Comparison of ENCODE assay signal across 13 cellular contexts in genomic region chr14:74402264-74403251, GRCh38. TPM values are rescaled to one million over a fixed set of nuclear protein-coding genes. Genes with fewer than 3 reads are reported as not detected.
DNase-seq lines count a peak whose midpoint lies in the region; ATAC-seq and TF ChIP-seq lines count a peak whose summit lies in the region.
"Had no signal": no experiment of that assay in that cellular context is flagged by ENCODE, and none has a peak within 500 bp of the region (broad histone marks: within the 10 kb centered on the region; RNA-seq: fewer than 3 reads in every experiment).

No MANE protein-coding gene starts in this region.

- no peak overlapping the region for H2AK9ac ChIP-seq in IMR-90 (replicated peaks; ENCODE audit: low read depth, low read length, poor library complexity)

- H3K4me2 ChIP-seq in IMR-90 (ENCODE audit: low read depth, low read length): no peak overlapping the region
- H3K4me2 ChIP-seq in neuronal stem cell (ENCODE audit: insufficient read depth, low read length, poor library complexity, severe bottlenecking): no peak overlapping the region

- no peaks in the 10 kb centered on the region for H3K36me3 Mint-ChIP-seq in activated CD4-positive, alpha-beta T cell treated with anti-CD3 and anti-CD28 coated beads, Interleukin-2, amount 10 ng/mL, durations not matched to agents 7 days and 5 days (ENCODE audit: low read depth)
- H3K36me3 Mint-ChIP-seq in activated T-helper 17 cell treated with anti-CD3 and anti-CD28 coated beads, Interleukin-2, amount 50 U/mL, for 72 hours (ENCODE audit: low read depth): no peaks in the 10 kb centered on the region

- H3K9me3 ChIP-seq in IMR-90 (ENCODE audit: control insufficient read depth, insufficient read depth, low read length): no peaks in the 10 kb centered on the region
- H3K9me3 ChIP-seq in neuronal stem cell (replicated peaks in 1 of 2; ENCODE audit: control insufficient read depth in 2 of 2, insufficient read depth in 1 of 2, low read depth in 1 of 2, low read length in 2 of 2): no peaks in the 10 kb centered on the region

- H3K4me3 ChIP-seq in IMR-90 (ENCODE audit: insufficient read depth, low read depth, low read length) (no peak overlapping the region), neuronal stem cell (ENCODE audit: low read length in 2 of 2) (no peak overlapping the region), coronary artery (no peak overlapping the region)
- H3K4me3 ChIP-seq: hepatocyte had no signal

- H3K23ac ChIP-seq in IMR-90 (ENCODE audit: low read depth, low read length) (no peak overlapping the region), neuronal stem cell (ENCODE audit: low read depth, low read length, poor library complexity) (no peak overlapping the region)

- intact Hi-C loops in IMR-90 (cut with micrococcal nuclease): no loop called here

- TF ChIP-seq RAD21 in IMR-90 (IDR thresholded peaks at IDR 0.05; ENCODE audit: low read length): no peak

- no peak overlapping the region for H4K8ac ChIP-seq in IMR-90 (ENCODE audit: low read depth in 2 of 2, low read length in 2 of 2)
- no peak overlapping the region for H4K8ac ChIP-seq in neuronal stem cell (ENCODE audit: low read depth, low read length)

- H3K4me1 Mint-ChIP-seq in activated CD4-positive, alpha-beta T cell treated with anti-CD3 and anti-CD28 coated beads, Interleukin-2, amount 10 ng/mL, durations not matched to agents 7 days and 5 days: peaks cover 30% of the 10 kb centered on the region
- peaks cover 3% of the 10 kb centered on the region for H3K4me1 Mint-ChIP-seq in activated T-helper 17 cell treated with anti-CD3 and anti-CD28 coated beads, Interleukin-2, amount 50 U/mL, for 72 hours

- no peak overlapping the region for H2AK5ac ChIP-seq in IMR-90 (ENCODE audit: low read depth, low read length)
- peak overlapping the region; percentile 96 for H2AK5ac ChIP-seq in neuronal stem cell (ENCODE audit: low read depth, low read length)

- H3K4me1 ChIP-seq in IMR-90 (ENCODE audit: control insufficient read depth, insufficient read depth, low read length): peaks cover 4% of the 10 kb centered on the region
- peaks cover 13 to 26% of the 10 kb centered on the region in 2 donors for H3K4me1 ChIP-seq in neuronal stem cell (ENCODE audit: control insufficient read depth in 2 of 2, insufficient read depth in 1 of 2, low read depth in 1 of 2, low read length in 2 of 2)

- H3K56ac ChIP-seq in IMR-90 (ENCODE audit: extremely low read depth, insufficient read depth, low read length): no peak overlapping the region

- no peaks in the 10 kb centered on the region for H4K20me1 ChIP-seq in IMR-90 (ENCODE audit: insufficient read depth, low read length)

- no CpG with 5 or more reads among the region's 13 CpGs for WGBS in IMR-90 (ENCODE audit: extremely low coverage in 2 of 2, insufficient read length in 1 of 2), 2 experiments
- WGBS in neuronal stem cell (ENCODE audit: extremely low coverage in 2 of 2, insufficient read length in 2 of 2, insufficient replicate concordance in 1 of 2), 2 donors: no CpG with 5 or more reads among the region's 13 CpGs

- BruUV-seq in IMR-90 (replicated peaks; lab: Mats Ljungman, UMichigan): no TSS peak

- peaks cover 74% of the 10 kb centered on the region for H3K27me3 ChIP-seq in IMR-90 (ENCODE audit: control insufficient read depth, insufficient read depth, low read length)
- H3K27me3 ChIP-seq in neuronal stem cell (ENCODE audit: control insufficient read depth in 3 of 3, insufficient read depth in 3 of 3, low read depth in 1 of 3, low read length in 3 of 3): peaks cover 0 to 52% (median 0%) of the 10 kb centered on the region in 3 experiments

- H4K5ac ChIP-seq in IMR-90 (ENCODE audit: low read depth, low read length): no peak overlapping the region

- no peak for ATAC-seq in IMR-90 (ENCODE audit: low read depth)
- ATAC-seq in activated T-helper 17 cell treated with anti-CD3 and anti-CD28 coated beads, Interleukin-2, amount 50 U/mL, for 72 hours (replicated peaks): no peak

- H3K4ac ChIP-seq in IMR-90 (ENCODE audit: low read depth, low read length): no peak overlapping the region
- H3K4ac ChIP-seq in neuronal stem cell (ENCODE audit: low read length): peak overlapping the region; percentile 46

- H3K14ac ChIP-seq in IMR-90 (replicated peaks; ENCODE audit: low read depth, low read length) (no peak overlapping the region), neuronal stem cell (ENCODE audit: low read length) (no peak overlapping the region)

- H3K9me3 Mint-ChIP-seq in activated CD4-positive, alpha-beta T cell treated with anti-CD3 and anti-CD28 coated beads, Interleukin-2, amount 10 ng/mL, durations not matched to agents 7 days and 5 days: no peaks in the 10 kb centered on the region
- H3K9me3 Mint-ChIP-seq in activated T-helper 17 cell treated with anti-CD3 and anti-CD28 coated beads, Interleukin-2, amount 50 U/mL, for 72 hours: no peaks in the 10 kb centered on the region

- peak overlapping the region; percentile 49 for H3K4me3 Mint-ChIP-seq in activated CD4-positive, alpha-beta T cell treated with anti-CD3 and anti-CD28 coated beads, Interleukin-2, amount 10 ng/mL, durations not matched to agents 7 days and 5 days
- H3K4me3 Mint-ChIP-seq in activated T-helper 17 cell treated with anti-CD3 and anti-CD28 coated beads, Interleukin-2, amount 50 U/mL, for 72 hours: peak overlapping the region; percentile 66

- in situ Hi-C loops in IMR-90 (cut with MboI; ENCODE audit: low sequenced_read_pairs): no loop called here

- H4K91ac ChIP-seq in IMR-90 (ENCODE audit: insufficient read depth, low read depth, low read length) (no peak overlapping the region), neuronal stem cell (ENCODE audit: low read depth, low read length, poor library complexity) (no peak overlapping the region)

- H2BK12ac ChIP-seq in neuronal stem cell (ENCODE audit: low read length): peak overlapping the region; percentile 87

- peak overlapping the region; percentile 76 for H2AFZ ChIP-seq in IMR-90 (replicated peaks; ENCODE audit: low read length, poor library complexity)
- H2AFZ ChIP-seq in neuronal stem cell (ENCODE audit: low read length): peak overlapping the region; percentile 92
- H2AFZ ChIP-seq: hepatocyte had no signal

- dilution Hi-C loops in IMR-90 (cut with HindIII; ENCODE audit: low sequenced_read_pairs, unreplicated experiment): no loop called here

- POLR2A ChIA-PET in activated CD4-positive, alpha-beta T cell treated with anti-CD3 and anti-CD28 coated beads, Interleukin-2, amount 10 ng/mL, durations not matched to agents 7 days and 5 days (lab: Charles Lee): no interaction called here
- POLR2A ChIA-PET in IMR-90 (lab: Charles Lee; ENCODE audit: unreplicated experiment): interaction anchor here (0.7 kb wide), 1 partner anchor 12 kb away, joined by 3 read pairs; no protein-coding TSS in a partner anchor

- no peak for DNase-seq in activated CD4-positive, alpha-beta T cell treated with anti-CD3 and anti-CD28 coated beads, Interleukin-2, amount 10 ng/mL, durations not matched to agents 7 days and 5 days
- no peak for DNase-seq in activated CD4-positive, alpha-beta T cell treated with anti-CD3 and anti-CD28 coated beads, Interleukin-2, amount 50 U/mL, for 1 hour
- DNase-seq in IMR-90: no peak
- DNase-seq in neuronal stem cell (ENCODE audit: low spot score): no peak
- no peak for DNase-seq in central memory CD4-positive, alpha-beta T cell
- no peak for DNase-seq in NCI-H128 (lab: John Stamatoyannopoulos, UW; ENCODE audit: unreplicated experiment)
- no peak for DNase-seq in coronary artery (ENCODE audit: low spot score)
- DNase-seq: effector memory CD4-positive, alpha-beta T cell; GF-D8; OCI-M1 had no signal

- peaks cover 7% of the 10 kb centered on the region for H3K27me3 Mint-ChIP-seq in activated CD4-positive, alpha-beta T cell treated with anti-CD3 and anti-CD28 coated beads, Interleukin-2, amount 10 ng/mL, durations not matched to agents 7 days and 5 days
- H3K27me3 Mint-ChIP-seq in activated T-helper 17 cell treated with anti-CD3 and anti-CD28 coated beads, Interleukin-2, amount 50 U/mL, for 72 hours: no peaks in the 10 kb centered on the region

- no peak overlapping the region for H2BK20ac ChIP-seq in IMR-90 (ENCODE audit: low read depth, low read length)

- no peak for TF ChIP-seq POLR2A in IMR-90 (IDR thresholded peaks at IDR 0.05; ENCODE audit: low read depth, low read length)

- no peaks in the 10 kb centered on the region for H3K79me1 ChIP-seq in IMR-90 (ENCODE audit: low read depth in 1 of 2, low read length in 2 of 2)
- H3K79me1 ChIP-seq in neuronal stem cell (ENCODE audit: low read depth, low read length): peaks cover 3% of the 10 kb centered on the region

- H2BK120ac ChIP-seq in IMR-90 (ENCODE audit: low read depth, low read length): no peak overlapping the region
- peak overlapping the region; percentile 78 for H2BK120ac ChIP-seq in neuronal stem cell (ENCODE audit: low read depth, low read length)

- no peak overlapping the region for H3K18ac ChIP-seq in IMR-90 (ENCODE audit: low read depth, low read length)
- H3K18ac ChIP-seq in neuronal stem cell (ENCODE audit: low read length): peak overlapping the region; percentile 93

- H3K27ac Mint-ChIP-seq in activated CD4-positive, alpha-beta T cell treated with anti-CD3 and anti-CD28 coated beads, Interleukin-2, amount 10 ng/mL, durations not matched to agents 7 days and 5 days: peak overlapping the region; percentile 92
- peak overlapping the region; percentile 76 for H3K27ac Mint-ChIP-seq in activated T-helper 17 cell treated with anti-CD3 and anti-CD28 coated beads, Interleukin-2, amount 50 U/mL, for 72 hours

- H2BK15ac ChIP-seq in IMR-90 (ENCODE audit: low read depth, low read length) (no peak overlapping the region), neuronal stem cell (ENCODE audit: low read length) (peak overlapping the region; percentile 83)

- H3K9ac ChIP-seq in IMR-90 (ENCODE audit: low read depth, low read length) (no peak overlapping the region), neuronal stem cell (ENCODE audit: low read depth, low read length, poor library complexity) (peak overlapping the region; percentile 33)

- no peak for TF ChIP-seq CTCF in IMR-90 (conservative IDR thresholded peaks at IDR 0.05; ENCODE audit: low read depth, low read length)
- no peak for TF ChIP-seq CTCF in coronary artery (IDR thresholded peaks at IDR 0.05)

- H3K27ac ChIP-seq in IMR-90 (ENCODE audit: insufficient read depth, low read length): no peak overlapping the region
- no peak overlapping the region for H3K27ac ChIP-seq in neuronal stem cell (replicated peaks; ENCODE audit: low read length)
- H3K27ac ChIP-seq in coronary artery: no peak overlapping the region
- H3K27ac ChIP-seq: hepatocyte had no signal

- CTCF ChIA-PET in activated CD4-positive, alpha-beta T cell treated with anti-CD3 and anti-CD28 coated beads, Interleukin-2, amount 10 ng/mL, durations not matched to agents 7 days and 5 days (lab: Charles Lee): no interaction called here
- CTCF ChIA-PET in IMR-90 (lab: Yijun Ruan, JAX): no interaction called here

- no peaks in the 10 kb centered on the region for H3K9me1 ChIP-seq in IMR-90 (ENCODE audit: insufficient read depth, low read length)

- H2BK5ac ChIP-seq in IMR-90 (ENCODE audit: low read depth, low read length, poor library complexity, severe bottlenecking): no peak overlapping the region
- H2BK5ac ChIP-seq in neuronal stem cell (ENCODE audit: low read length): peak overlapping the region; percentile 30

- H3K36me3 ChIP-seq in IMR-90 (ENCODE audit: control insufficient read depth, insufficient read depth, low read length) (no peaks in the 10 kb centered on the region), neuronal stem cell (replicated peaks in 1 of 2; ENCODE audit: control insufficient read depth in 2 of 2, insufficient read depth in 2 of 2, low read length in 2 of 2) (no peaks in the 10 kb centered on the region)

RNA-seq across cellular contexts. Expression of gene SYNDIG1L, which starts 23.5 kb away (rescaled TPM):
- total RNA-seq in activated CD4-positive, alpha-beta T cell treated with anti-CD3 and anti-CD28 coated beads, Interleukin-2, amount 10 ng/mL, durations not matched to agents 7 days and 5 days: not detected
- not detected in 2 replicates for total RNA-seq in IMR-90 (2012; rRNA removed)
- not detected in 2 replicates for polyA plus RNA-seq in IMR-90 (2012; rRNA removed)
- polyA plus RNA-seq in IMR-90 (2012; cell fraction: cytosol; rRNA removed): not detected in 2 replicates
- 0.02 TPM in 1 of 2 replicates, not detected in the other for polyA plus RNA-seq in IMR-90 (2012; cell fraction: nucleus; rRNA removed; ENCODE audit: low replicate concordance)
- total RNA-seq in activated T-helper 17 cell treated with anti-CD3 and anti-CD28 coated beads, Interleukin-2, amount 50 U/mL, for 72 hours: not detected
- 1.8 TPM for polyA plus RNA-seq in neuronal stem cell (2013, experiment 1 of 2)
- polyA plus RNA-seq in neuronal stem cell (2013, experiment 2 of 2): 1.7 TPM
- total RNA-seq: hepatocyte, mononuclear cell had no signal
- polyA plus RNA-seq: hepatocyte had no signal

RNA-seq across cellular contexts. Expression of gene VRTN, which starts 54.3 kb away (rescaled TPM):
- total RNA-seq in activated CD4-positive, alpha-beta T cell treated with anti-CD3 and anti-CD28 coated beads, Interleukin-2, amount 10 ng/mL, durations not matched to agents 7 days and 5 days: not detected
- total RNA-seq in IMR-90 (2012; rRNA removed): not detected in 2 replicates
- polyA plus RNA-seq in IMR-90 (2012; rRNA removed): not detected in 2 replicates
- polyA plus RNA-seq in IMR-90 (2012; cell fraction: cytosol; rRNA removed): not detected in 2 replicates
- polyA plus RNA-seq in IMR-90 (2012; cell fraction: nucleus; rRNA removed; ENCODE audit: low replicate concordance): not detected in 2 replicates
- total RNA-seq in activated T-helper 17 cell treated with anti-CD3 and anti-CD28 coated beads, Interleukin-2, amount 50 U/mL, for 72 hours: not detected
- polyA plus RNA-seq in neuronal stem cell (2013, experiment 1 of 2): 7.8 TPM
- polyA plus RNA-seq in neuronal stem cell (2013, experiment 2 of 2): 7.5 TPM
- total RNA-seq: mononuclear cell had no signal
- polyA plus RNA-seq: hepatocyte had no signal
